In genomic region chr13:33348366-33348765, GRCh38 we compare ENCODE assay signal across 15 cellular contexts.
DNase-seq lines count a peak whose midpoint lies in the region; ATAC-seq and TF ChIP-seq lines count a peak whose summit lies in the region.
"Had no signal": no experiment of that assay in that cellular context is flagged by ENCODE, and none has a peak within 500 bp of the region (broad histone marks: within the 10 kb centered on the region; RNA-seq: fewer than 3 reads in every experiment).

No MANE protein-coding gene starts in this region.

- H2AFZ ChIP-seq in hepatocyte: no peak overlapping the region

- H4K20me1 ChIP-seq in hepatocyte (ENCODE audit: insufficient read depth, poor library complexity, severe bottlenecking): no peaks in the 10 kb centered on the region

- H3K36me3 Mint-ChIP-seq in brain: peaks cover 14% of the 10 kb centered on the region
- H3K36me3 Mint-ChIP-seq in T-helper 17 cell (ENCODE audit: low read depth): peaks cover 3% of the 10 kb centered on the region
- H3K36me3 Mint-ChIP-seq: CD8-positive, alpha-beta T cell had no signal

- H3K4me3 Mint-ChIP-seq in brain (peak overlapping the region; percentile 3 to 90 (median 76)), T-helper 17 cell (no peak overlapping the region)
- H3K4me3 Mint-ChIP-seq: CD8-positive, alpha-beta T cell; immature natural killer cell; stimulated activated naive CD8-positive, alpha-beta T cell treated with anti-CD3 and anti-CD28 coated beads, Interleukin-15, Interleukin-2, amounts not matched to agents 100 ng/mL and 50 ng/mL, for 24 hours had no signal

- ATAC-seq in GM21447 (IDR thresholded peaks at IDR 0.05; ENCODE audit: unreplicated experiment) (no peak), T-helper 17 cell (no peak)
- ATAC-seq: CD8-positive, alpha-beta T cell had no signal

- H3K27ac ChIP-seq in hepatocyte (no peak overlapping the region), tibial artery (peak overlapping the region; percentile 91 to 96)

- no peaks in the 10 kb centered on the region for H3K79me2 ChIP-seq in hepatocyte

- no peaks in the 10 kb centered on the region for H3K4me1 ChIP-seq in hepatocyte (ENCODE audit: insufficient read depth)
- peaks cover 0 to 37% (median 18%) of the 10 kb centered on the region in 4 donors for H3K4me1 ChIP-seq in tibial artery

- intact Hi-C loops in tibial artery (cut with DNase I; ENCODE audit: low total_unique reads): loop anchor here (10.0 kb wide), 1 partner anchor 196 kb away; no protein-coding TSS in a partner anchor

- peaks cover 0 to 3% (median 0%) of the 10 kb centered on the region in 5 experiments for H3K9me3 Mint-ChIP-seq in brain
- H3K9me3 Mint-ChIP-seq: activated T-helper 2 cell treated with anti-CD3 and anti-CD28 coated beads, Interferon-gamma antibody, Interleukin-2, Interleukin-4, amounts not matched to agents 10 μg/mL and 5 μg/mL and 100 μg/mL, durations not matched to agents 14 hours and 24 hours and 36 hours; CD8-positive, alpha-beta T cell; stimulated activated naive CD8-positive, alpha-beta T cell treated with anti-CD3 and anti-CD28 coated beads, Interleukin-15, Interleukin-2, amounts not matched to agents 100 ng/mL and 50 ng/mL, for 24 hours had no signal

- no peak overlapping the region for H3K4me3 ChIP-seq in hepatocyte
- peak overlapping the region in 1 of 2 donors; percentile 12 for H3K4me3 ChIP-seq in tibial artery

- DNase-seq in HCEC 1CT: peak; percentile 16
- no peak for DNase-seq in hepatocyte (ENCODE audit: low spot score)
- no peak for DNase-seq in tibial artery
- DNase-seq in T-helper 17 cell: no peak
- no peak for DNase-seq in T1000 (lab: John Stamatoyannopoulos, UW)
- no peak for DNase-seq in T-helper 2 cell
- DNase-seq: amniotic stem cell; CD8-positive, alpha-beta T cell; immature natural killer cell; NCI-H1694; NCI-H524 treated with DMSO at 0.1 percent for 48 hours had no signal

- peaks cover 18% of the 10 kb centered on the region for H3K27me3 Mint-ChIP-seq in brain
- H3K27me3 Mint-ChIP-seq in T-helper 17 cell: peaks cover 56% of the 10 kb centered on the region

- no peaks in the 10 kb centered on the region for H3K36me3 ChIP-seq in hepatocyte (replicated peaks; ENCODE audit: insufficient read depth, low read depth)
- H3K36me3 ChIP-seq in tibial artery: no peaks in the 10 kb centered on the region

- no peaks in the 10 kb centered on the region for H3K9me3 ChIP-seq in hepatocyte (ENCODE audit: low read depth)
- H3K9me3 ChIP-seq in tibial artery: no peaks in the 10 kb centered on the region
- H3K9me3 ChIP-seq in T-helper 17 cell (ENCODE audit: control insufficient read depth, low read length, poor library complexity, severe bottlenecking): no peaks in the 10 kb centered on the region

- H3K4me1 Mint-ChIP-seq in brain: peaks cover 74% of the 10 kb centered on the region
- peaks cover 3% of the 10 kb centered on the region for H3K4me1 Mint-ChIP-seq in T-helper 17 cell
- H3K4me1 Mint-ChIP-seq: immature natural killer cell had no signal

- peak overlapping the region; percentile 2 for H3K4me2 ChIP-seq in hepatocyte

- H3K27ac Mint-ChIP-seq in brain (peak overlapping the region in 4 of 5 experiments; percentile 13 to 93 (median 80)), T-helper 17 cell (no peak overlapping the region)
- H3K27ac Mint-ChIP-seq: activated T-helper 2 cell treated with anti-CD3 and anti-CD28 coated beads, Interferon-gamma antibody, Interleukin-2, Interleukin-4, amounts not matched to agents 10 μg/mL and 5 μg/mL and 100 μg/mL, durations not matched to agents 14 hours and 24 hours and 36 hours; CD8-positive, alpha-beta T cell; immature natural killer cell; stimulated activated naive CD8-positive, alpha-beta T cell treated with anti-CD3 and anti-CD28 coated beads, Interleukin-15, Interleukin-2, amounts not matched to agents 100 ng/mL and 50 ng/mL, for 24 hours had no signal

- peaks cover 5% of the 10 kb centered on the region for H3K27me3 ChIP-seq in hepatocyte
- no peaks in the 10 kb centered on the region for H3K27me3 ChIP-seq in tibial artery

- no peaks in the 10 kb centered on the region for H3K9me2 ChIP-seq in hepatocyte (replicated peaks; ENCODE audit: insufficient read depth)

- TF ChIP-seq CTCF in brain (conservative IDR thresholded peaks at IDR 0.05) (no peak), hepatocyte (IDR thresholded peaks at IDR 0.05; ENCODE audit: poor library complexity) (no peak), tibial artery (IDR thresholded peaks at IDR 0.05) (no peak)

- 46% methylated on average over 2 of the region's 2 CpGs for WGBS in hepatocyte (ENCODE audit: low lambda C conversion rate, missing lambda C conversion rate)
